Comparison of ENCODE assay signal across 1 cellular context in genomic region chr6:32127717-32128592, GRCh38.
A peak's percentile ranks its signal among the peaks of the same experiment; 100 is the strongest.
TF ChIP-seq lines count a peak whose summit lies in the region.

Gene ATF6B, minus strand, starts transcription at chr6:32128246. Its CDS starts 39 bp downstream, at chr6:32128207.

TF ChIP-seq in K562, 482 proteins besides CTCF, POLR2A, EP300 and RAD21 (continued from another document and continues in another):
- TF ChIP-seq FOXJ3 (CRISPR knock-in tag; IDR thresholded peaks at IDR 0.05) (no peak), TCF3 (CRISPR knock-in tag; IDR thresholded peaks at IDR 0.05) (no peak), EZH2 (IDR thresholded peaks at IDR 0.05; ENCODE audit: borderline replicate concordance, low read depth, low read length) (no peak), LEF1 (IDR thresholded peaks at IDR 0.05) (no peak), ZZZ3 (IDR thresholded peaks at IDR 0.05) (no peak), CEBPG (CRISPR knock-in tag; IDR thresholded peaks at IDR 0.05) (no peak), CEBPG (tag; conservative IDR thresholded peaks at IDR 0.05 in 1 of 2, IDR thresholded peaks at IDR 0.05 in 1 of 2) (no peak), ZBTB1 (CRISPR knock-in tag; IDR thresholded peaks at IDR 0.05; ENCODE audit: borderline replicate concordance, low read depth) (no peak), ELK3 (CRISPR knock-in tag; IDR thresholded peaks at IDR 0.05) (no peak), ZNF134 (CRISPR knock-in tag; conservative IDR thresholded peaks at IDR 0.05) (no peak), PHB (CRISPR knock-in tag; IDR thresholded peaks at IDR 0.05) (no peak), SLC30A9 (CRISPR knock-in tag; IDR thresholded peaks at IDR 0.05) (no peak), NCOA6 (IDR thresholded peaks at IDR 0.05) (no peak), ZHX1 (conservative IDR thresholded peaks at IDR 0.05; ENCODE audit: low read length) (no peak), ZNF57 (CRISPR knock-in tag; IDR thresholded peaks at IDR 0.05) (no peak), ZNF165 (CRISPR knock-in tag; IDR thresholded peaks at IDR 0.05; ENCODE audit: borderline replicate concordance) (no peak), RFX1 (IDR thresholded peaks at IDR 0.05) (peak; percentile 75), HNRNPL (IDR thresholded peaks at IDR 0.05; ENCODE audit: low read depth, low read length) (no peak), BCLAF1 (IDR thresholded peaks at IDR 0.05; ENCODE audit: borderline replicate concordance in 1 of 2, control insufficient read depth in 1 of 2, low read depth in 2 of 2, low read length in 1 of 2) (no peak), STAG1 (CRISPR knock-in tag; IDR thresholded peaks at IDR 0.05; ENCODE audit: borderline replicate concordance) (no peak), CCNT2 (IDR thresholded peaks at IDR 0.05; ENCODE audit: borderline replicate concordance, extremely low read depth, insufficient read length, low read depth, low read length) (no peak), PHTF2 (CRISPR knock-in tag; IDR thresholded peaks at IDR 0.05) (no peak), KLF16 (IDR thresholded peaks at IDR 0.05) (no peak), MCM5 (IDR thresholded peaks at IDR 0.05; ENCODE audit: low read depth) (no peak), RB1 (IDR thresholded peaks at IDR 0.05; ENCODE audit: low read depth) (peak; percentile 47; the same call in 1 of the 2 replicates), BCOR (IDR thresholded peaks at IDR 0.05) (no peak; the same call in 1 of the 2 replicates), TAF1 (IDR thresholded peaks at IDR 0.05; ENCODE audit: control insufficient read depth, extremely low read depth, insufficient read depth, low read length, severe bottlenecking) (peak; percentile 78), ZSCAN29 (IDR thresholded peaks at IDR 0.05) (no peak), MYNN (IDR thresholded peaks at IDR 0.05) (no peak), MYNN (CRISPR knock-in tag; IDR thresholded peaks at IDR 0.05) (no peak), CAMTA2 (CRISPR knock-in tag; conservative IDR thresholded peaks at IDR 0.05) (no peak), SAFB2 (IDR thresholded peaks at IDR 0.05; ENCODE audit: borderline replicate concordance, low read depth, low read length, severe bottlenecking) (no peak), KLF6 (CRISPR knock-in tag; IDR thresholded peaks at IDR 0.05; ENCODE audit: borderline replicate concordance) (no peak), ZNF696 (CRISPR knock-in tag; conservative IDR thresholded peaks at IDR 0.05) (no peak), XRCC5 (IDR thresholded peaks at IDR 0.05; ENCODE audit: low read depth, low read length) (peak; percentile 53; the same call in 1 of the 2 replicates), CREB3 (tag; conservative IDR thresholded peaks at IDR 0.05; ENCODE audit: low read depth) (no peak), NEUROD1 (IDR thresholded peaks at IDR 0.05; ENCODE audit: borderline replicate concordance, low read depth, low read length, partially characterized antibody) (peak; percentile 52), NRF1 (conservative IDR thresholded peaks at IDR 0.05 in 1 of 2, IDR thresholded peaks at IDR 0.05 in 1 of 2) (peak; percentile 97), ZNF586 (CRISPR knock-in tag; conservative IDR thresholded peaks at IDR 0.05) (no peak)
- TF ChIP-seq, protein P1, sequence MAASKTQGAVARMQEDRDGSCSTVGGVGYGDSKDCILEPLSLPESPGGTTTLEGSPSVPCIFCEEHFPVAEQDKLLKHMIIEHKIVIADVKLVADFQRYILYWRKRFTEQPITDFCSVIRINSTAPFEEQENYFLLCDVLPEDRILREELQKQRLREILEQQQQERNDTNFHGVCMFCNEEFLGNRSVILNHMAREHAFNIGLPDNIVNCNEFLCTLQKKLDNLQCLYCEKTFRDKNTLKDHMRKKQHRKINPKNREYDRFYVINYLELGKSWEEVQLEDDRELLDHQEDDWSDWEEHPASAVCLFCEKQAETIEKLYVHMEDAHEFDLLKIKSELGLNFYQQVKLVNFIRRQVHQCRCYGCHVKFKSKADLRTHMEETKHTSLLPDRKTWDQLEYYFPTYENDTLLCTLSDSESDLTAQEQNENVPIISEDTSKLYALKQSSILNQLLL (CRISPR knock-in tag; IDR thresholded peaks at IDR 0.05; ENCODE audit: borderline replicate concordance), result no peak
- TF ChIP-seq, protein P2, sequence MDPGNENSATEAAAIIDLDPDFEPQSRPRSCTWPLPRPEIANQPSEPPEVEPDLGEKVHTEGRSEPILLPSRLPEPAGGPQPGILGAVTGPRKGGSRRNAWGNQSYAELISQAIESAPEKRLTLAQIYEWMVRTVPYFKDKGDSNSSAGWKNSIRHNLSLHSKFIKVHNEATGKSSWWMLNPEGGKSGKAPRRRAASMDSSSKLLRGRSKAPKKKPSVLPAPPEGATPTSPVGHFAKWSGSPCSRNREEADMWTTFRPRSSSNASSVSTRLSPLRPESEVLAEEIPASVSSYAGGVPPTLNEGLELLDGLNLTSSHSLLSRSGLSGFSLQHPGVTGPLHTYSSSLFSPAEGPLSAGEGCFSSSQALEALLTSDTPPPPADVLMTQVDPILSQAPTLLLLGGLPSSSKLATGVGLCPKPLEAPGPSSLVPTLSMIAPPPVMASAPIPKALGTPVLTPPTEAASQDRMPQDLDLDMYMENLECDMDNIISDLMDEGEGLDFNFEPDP (CRISPR knock-in tag; IDR thresholded peaks at IDR 0.05), result no peak
- TF ChIP-seq, protein P3, sequence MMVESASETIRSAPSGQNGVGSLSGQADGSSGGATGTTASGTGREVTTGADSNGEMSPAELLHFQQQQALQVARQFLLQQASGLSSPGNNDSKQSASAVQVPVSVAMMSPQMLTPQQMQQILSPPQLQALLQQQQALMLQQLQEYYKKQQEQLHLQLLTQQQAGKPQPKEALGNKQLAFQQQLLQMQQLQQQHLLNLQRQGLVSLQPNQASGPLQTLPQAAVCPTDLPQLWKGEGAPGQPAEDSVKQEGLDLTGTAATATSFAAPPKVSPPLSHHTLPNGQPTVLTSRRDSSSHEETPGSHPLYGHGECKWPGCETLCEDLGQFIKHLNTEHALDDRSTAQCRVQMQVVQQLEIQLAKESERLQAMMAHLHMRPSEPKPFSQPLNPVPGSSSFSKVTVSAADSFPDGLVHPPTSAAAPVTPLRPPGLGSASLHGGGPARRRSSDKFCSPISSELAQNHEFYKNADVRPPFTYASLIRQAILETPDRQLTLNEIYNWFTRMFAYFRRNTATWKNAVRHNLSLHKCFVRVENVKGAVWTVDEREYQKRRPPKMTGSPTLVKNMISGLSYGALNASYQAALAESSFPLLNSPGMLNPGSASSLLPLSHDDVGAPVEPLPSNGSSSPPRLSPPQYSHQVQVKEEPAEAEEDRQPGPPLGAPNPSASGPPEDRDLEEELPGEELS (CRISPR knock-in tag; IDR thresholded peaks at IDR 0.05; ENCODE audit: borderline replicate concordance), result no peak
- TF ChIP-seq, protein P4, sequence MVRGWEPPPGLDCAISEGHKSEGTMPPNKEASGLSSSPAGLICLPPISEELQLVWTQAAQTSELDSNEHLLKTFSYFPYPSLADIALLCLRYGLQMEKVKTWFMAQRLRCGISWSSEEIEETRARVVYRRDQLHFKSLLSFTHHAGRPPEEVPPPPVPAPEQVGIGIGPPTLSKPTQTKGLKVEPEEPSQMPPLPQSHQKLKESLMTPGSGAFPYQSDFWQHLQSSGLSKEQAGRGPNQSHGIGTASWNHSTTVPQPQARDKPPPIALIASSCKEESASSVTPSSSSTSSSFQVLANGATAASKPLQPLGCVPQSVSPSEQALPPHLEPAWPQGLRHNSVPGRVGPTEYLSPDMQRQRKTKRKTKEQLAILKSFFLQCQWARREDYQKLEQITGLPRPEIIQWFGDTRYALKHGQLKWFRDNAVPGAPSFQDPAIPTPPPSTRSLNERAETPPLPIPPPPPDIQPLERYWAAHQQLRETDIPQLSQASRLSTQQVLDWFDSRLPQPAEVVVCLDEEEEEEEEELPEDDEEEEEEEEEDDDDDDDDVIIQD (CRISPR knock-in tag; IDR thresholded peaks at IDR 0.05), result no peak
- TF ChIP-seq, protein P5, sequence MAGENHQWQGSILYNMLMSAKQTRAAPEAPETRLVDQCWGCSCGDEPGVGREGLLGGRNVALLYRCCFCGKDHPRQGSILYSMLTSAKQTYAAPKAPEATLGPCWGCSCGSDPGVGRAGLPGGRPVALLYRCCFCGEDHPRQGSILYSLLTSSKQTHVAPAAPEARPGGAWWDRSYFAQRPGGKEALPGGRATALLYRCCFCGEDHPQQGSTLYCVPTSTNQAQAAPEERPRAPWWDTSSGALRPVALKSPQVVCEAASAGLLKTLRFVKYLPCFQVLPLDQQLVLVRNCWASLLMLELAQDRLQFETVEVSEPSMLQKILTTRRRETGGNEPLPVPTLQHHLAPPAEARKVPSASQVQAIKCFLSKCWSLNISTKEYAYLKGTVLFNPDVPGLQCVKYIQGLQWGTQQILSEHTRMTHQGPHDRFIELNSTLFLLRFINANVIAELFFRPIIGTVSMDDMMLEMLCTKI (IDR thresholded peaks at IDR 0.05; ENCODE audit: partially characterized antibody), result no peak
